ENCODE assay signal across 8 cellular contexts in the genomic region with DNA sequence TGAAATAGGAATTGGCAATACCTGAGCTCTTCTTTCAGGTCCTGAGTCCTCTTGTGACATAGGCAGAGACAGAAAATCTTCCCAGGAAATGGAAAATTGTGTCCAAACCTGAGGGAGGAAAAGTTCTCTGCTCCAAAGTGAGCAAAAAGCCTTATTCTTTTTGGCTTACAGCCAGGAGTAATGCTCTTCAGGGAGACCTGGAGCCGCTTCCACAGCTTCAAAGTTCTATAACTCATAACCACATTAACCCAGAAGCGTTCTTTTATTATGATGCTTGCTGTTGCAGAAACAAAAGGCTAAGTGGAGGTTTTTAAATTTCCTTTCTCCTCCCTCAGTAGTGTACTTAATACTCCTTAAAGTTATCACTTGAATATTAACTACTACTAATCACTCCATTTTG. TPM values are rescaled to one million over a fixed set of nuclear protein-coding genes. Genes with fewer than 3 reads are reported as not detected.
DNase-seq lines count a peak whose midpoint lies in the region; ATAC-seq and TF ChIP-seq lines count a peak whose summit lies in the region.

No MANE protein-coding gene starts in this region.

- H3K9me3 ChIP-seq in hepatocyte (ENCODE audit: low read depth), result no peaks in the 10 kb centered on the region
- no peaks in the 10 kb centered on the region for H3K9me3 ChIP-seq in skeletal muscle tissue (ENCODE audit: control insufficient read depth in 3 of 3, low read length in 3 of 3)

- peak overlapping the region; percentile 94 for H2AFZ ChIP-seq in hepatocyte

- in situ Hi-C loops in astrocyte of the cerebellum (cut with HindIII; ENCODE audit: low sequenced_read_pairs), result no loop called here

- H3K4me3 ChIP-seq in astrocyte of the cerebellum (ENCODE audit: low read depth, low read length), result peak overlapping the region; percentile 48
- H3K4me3 ChIP-seq in hepatocyte, result peak overlapping the region; percentile 66
- H3K4me3 ChIP-seq in skeletal muscle tissue (ENCODE audit: low read length in 3 of 3), result peak overlapping the region in 2 of 3 donors; percentile 44 to 51

- H3K4me1 ChIP-seq in hepatocyte (ENCODE audit: insufficient read depth) (no peaks in the 10 kb centered on the region), skeletal muscle tissue (ENCODE audit: control insufficient read depth in 3 of 3, insufficient read depth in 3 of 3, low read length in 3 of 3) (no peaks in the 10 kb centered on the region)

- H3K27ac ChIP-seq in hepatocyte (no peak overlapping the region), skeletal muscle tissue (ENCODE audit: low read depth, low read length) (no peak overlapping the region)

- H3K79me2 ChIP-seq in hepatocyte, result no peaks in the 10 kb centered on the region

- H3K9me2 ChIP-seq in hepatocyte (replicated peaks; ENCODE audit: insufficient read depth), result no peaks in the 10 kb centered on the region

- WGBS in hepatocyte (ENCODE audit: low lambda C conversion rate, missing lambda C conversion rate), result 51% methylated on average over 2 of the region's 2 CpGs

- ATAC-seq in activated CD4-positive, CD25-positive, alpha-beta regulatory T cell treated with anti-CD3 and anti-CD28 coated beads, Interleukin-2, amount 50 U/mL, for 24 hours, result no peak

- H3K27me3 ChIP-seq in hepatocyte (peaks cover 7% of the 10 kb centered on the region), skeletal muscle tissue (ENCODE audit: control insufficient read depth in 3 of 3, insufficient read depth in 3 of 3, low read length in 3 of 3) (peaks cover 8 to 13% (median 9%) of the 10 kb centered on the region in 3 donors)

- H3K36me3 ChIP-seq in hepatocyte (replicated peaks; ENCODE audit: insufficient read depth, low read depth), result no peaks in the 10 kb centered on the region
- H3K36me3 ChIP-seq in skeletal muscle tissue (ENCODE audit: control insufficient read depth in 3 of 3, insufficient read depth in 3 of 3, low read length in 3 of 3), result no peaks in the 10 kb centered on the region

- DNase-seq in DMS79 treated with DMSO at 0.1 percent for 48 hours (lab: John Stamatoyannopoulos, UW), result peak; percentile 9
- DNase-seq in DMS79 (lab: John Stamatoyannopoulos, UW), result no peak
- DNase-seq in astrocyte of the cerebellum (ENCODE audit: low read depth), result peak; percentile 19
- DNase-seq in hepatocyte (ENCODE audit: low spot score), result no peak
- DNase-seq in SKM-1 treated with dmso at 0.1 percent for 144 hours (lab: John Stamatoyannopoulos, UW; ENCODE audit: unreplicated experiment), result no peak
- no peak for DNase-seq in stimulated activated CD4-positive, alpha-beta T cell treated with anti-CD3 and anti-CD28 coated beads, Interleukin-4, amount 100 ng/mL, for 1 hour

- TF ChIP-seq CTCF in astrocyte of the cerebellum (IDR thresholded peaks at IDR 0.05; ENCODE audit: low read depth, low read length, missing control alignments) (no peak), hepatocyte (IDR thresholded peaks at IDR 0.05; ENCODE audit: poor library complexity) (no peak)

- H3K4me2 ChIP-seq in hepatocyte, result peak overlapping the region; percentile 94

- H4K20me1 ChIP-seq in hepatocyte (ENCODE audit: insufficient read depth, poor library complexity, severe bottlenecking), result no peaks in the 10 kb centered on the region

- H3K9ac ChIP-seq in skeletal muscle tissue (ENCODE audit: low read depth in 1 of 3, low read length in 3 of 3), result no peak overlapping the region

RNA-seq across cellular contexts. Expression of gene IGSF10, which starts 0.6 kb away (rescaled TPM):
- total RNA-seq in hepatocyte (1.0 and 1.4 TPM in 2 replicates), skeletal muscle tissue (18.3 TPM)
- polyA plus RNA-seq in hepatocyte, result 0.12 and 0.75 TPM in 2 replicates

Comparison
In these comparisons a context has a peak if more than half of its experiments do, and no peak if none do; other contexts are left out.
1. DNase-seq: peak in DMS79 treated with DMSO at 0.1 percent for 48 hours (single experiment) and astrocyte of the cerebellum (single experiment); none in DMS79 (single experiment), hepatocyte (single experiment), SKM-1 treated with dmso at 0.1 percent for 144 hours (single experiment) and stimulated activated CD4-positive, alpha-beta T cell treated with anti-CD3 and anti-CD28 coated beads, Interleukin-4, amount 100 ng/mL, for 1 hour (single experiment).
2. Peak in every context shown above with its lines, with median percentiles within 50 percentile points of each other: H3K4me3 ChIP-seq.